ENCODE assay signal across 20 cellular contexts in genomic region chr3:88480822-88481221, GRCh38.
DNase-seq lines count a peak whose midpoint lies in the region; ATAC-seq and FAIRE-seq lines count a peak whose summit lies in the region.
"Had no signal": no experiment of that assay in that cellular context is flagged by ENCODE, and none has a peak within 500 bp of the region (broad histone marks: within the 10 kb centered on the region; RNA-seq: fewer than 3 reads in every experiment).

No MANE protein-coding gene starts in this region.

- DNase-seq in HS-5 (ENCODE audit: low read depth), result peak; percentile 37
- DNase-seq in astrocyte of the hippocampus (ENCODE audit: low read depth, low spot score), result peak; percentile 27
- DNase-seq in glomerular visceral epithelial cell (ENCODE audit: extremely low spot score), result peak; percentile 13
- peak; percentile 9 for DNase-seq in urothelium cell line (ENCODE audit: low spot score)
- DNase-seq in T1000 (lab: John Stamatoyannopoulos, UW), result no peak
- DNase-seq: CD4-positive, alpha-beta memory T cell; DND-41; Kasumi-1; NCI-H1092 treated with DMSO at 0.1 percent for 48 hours; NCI-H1436 treated with DMSO at 0.1 percent for 48 hours; NCI-H2029 treated with DMSO at 0.1 percent for 48 hours; NCI-H2171; NCI-H446; NCI-H526; Right ventricle myocardium superior had no signal

- no peak for FAIRE-seq in urothelium cell line (lab: Jason Lieb, UNC)
- FAIRE-seq: GM12891, H1 had no signal

- no peak for ATAC-seq in HG03432 (IDR thresholded peaks at IDR 0.05; ENCODE audit: unreplicated experiment)
- no peak for ATAC-seq in GM21723 (IDR thresholded peaks at IDR 0.05; ENCODE audit: unreplicated experiment)
- ATAC-seq: HCT116 had no signal
